ENCODE assay signal across 21 cellular contexts in genomic region chr16:11424118-11424460, GRCh38.
"Had no signal": no experiment of that assay in that cellular context is flagged by ENCODE, and none has a peak within 500 bp of the region (broad histone marks: within the 10 kb centered on the region; RNA-seq: fewer than 3 reads in every experiment).

No MANE protein-coding gene starts in this region.

- H3K27ac Mint-ChIP-seq: endodermal cell, mesothelial cell of epicardium, nephron progenitor cell, progenitor cell of endocrine pancreas had no signal

- H3K9me3 Mint-ChIP-seq: endodermal cell, mesothelial cell of epicardium had no signal

- DNase-seq: effector CD8-positive, alpha-beta T cell; endodermal cell; foreskin keratinocyte; heart left ventricle; kidney; mesenchymal stem cell; mucosa of descending colon; naive B cell; nephron progenitor cell; small intestine; stimulated activated CD4-positive, alpha-beta T cell treated with anti-CD3 and anti-CD28 coated beads, Interleukin-15, amount 100 ng/mL, for 24 hours; stimulated activated CD4-positive, alpha-beta T cell treated with anti-CD3 and anti-CD28 coated beads, Interleukin-2, amount 100 ng/mL, for 48 hours; stimulated activated CD8-positive, alpha-beta memory T cell treated with anti-CD3 and anti-CD28 coated beads, Interleukin-4, amount 100 ng/mL, for 48 hours; stimulated activated naive CD4-positive, alpha-beta T cell treated with Interleukin-2 at 50 U/mL for 16 hours; stomach; thyroid gland; trophoblast cell had no signal

- H3K36me3 Mint-ChIP-seq: mesothelial cell of epicardium, naive B cell had no signal

- ATAC-seq: foreskin keratinocyte, gastroesophageal sphincter, heart left ventricle, left lung, mucosa of descending colon had no signal

- H3K27me3 Mint-ChIP-seq: naive B cell had no signal

- H3K4me3 Mint-ChIP-seq: endodermal cell, mesothelial cell of epicardium, naive B cell, nephron progenitor cell had no signal

- H3K4me1 Mint-ChIP-seq: endodermal cell, mesothelial cell of epicardium had no signal
